ENCODE assay signal across 13 cellular contexts in genomic region chr1:169594391-169594790, GRCh38.
A peak's percentile ranks its signal among the peaks of the same experiment; 100 is the strongest.
DNase-seq lines count a peak whose midpoint lies in the region; ATAC-seq and FAIRE-seq lines count a peak whose summit lies in the region.
"Had no signal": no experiment of that assay in that cellular context is flagged by ENCODE, and none has a peak within 500 bp of the region (broad histone marks: within the 10 kb centered on the region; RNA-seq: fewer than 3 reads in every experiment).

No MANE protein-coding gene starts in this region.

- peaks cover 5 to 7% of the 10 kb centered on the region in 2 donors for H3K27me3 Mint-ChIP-seq in stimulated activated naive B cell treated with anti-CD40 and anti-IgM and Interleukin-4, amounts not matched to agents 10 μg/mL and 1 μg/mL and 100 μg/mL, for 72 hours

- peak overlapping the region; percentile 5 to 12 for H3K4me3 Mint-ChIP-seq in stimulated activated naive B cell treated with anti-CD40 and anti-IgM and Interleukin-4, amounts not matched to agents 10 μg/mL and 1 μg/mL and 100 μg/mL, for 72 hours

- H3K4me1 Mint-ChIP-seq in stimulated activated naive B cell treated with anti-CD40 and anti-IgM and Interleukin-4, amounts not matched to agents 10 μg/mL and 1 μg/mL and 100 μg/mL, for 72 hours, result peaks cover 22 to 47% of the 10 kb centered on the region in 2 donors

- peak; percentile 78 for ATAC-seq in GM21786 (IDR thresholded peaks at IDR 0.05; ENCODE audit: unreplicated experiment)
- peak; percentile 96 to 97 for ATAC-seq in stimulated activated naive B cell treated with anti-CD40 and anti-IgM and Interleukin-4, amounts not matched to agents 10 μg/mL and 1 μg/mL and 100 μg/mL, for 72 hours (replicated peaks)
- no peak for ATAC-seq in HG03196 (IDR thresholded peaks at IDR 0.05; ENCODE audit: unreplicated experiment)
- ATAC-seq: K562 had no signal

- no peaks in the 10 kb centered on the region for H3K36me3 Mint-ChIP-seq in stimulated activated naive B cell treated with anti-CD40 and anti-IgM and Interleukin-4, amounts not matched to agents 10 μg/mL and 1 μg/mL and 100 μg/mL, for 72 hours

- FAIRE-seq in RCC 7860 (lab: Jason Lieb, UNC), result no peak
- FAIRE-seq: endothelial cell of umbilical vein, K562 had no signal

- no peaks in the 10 kb centered on the region for H3K9me3 Mint-ChIP-seq in stimulated activated naive B cell treated with anti-CD40 and anti-IgM and Interleukin-4, amounts not matched to agents 10 μg/mL and 1 μg/mL and 100 μg/mL, for 72 hours

- H3K27ac Mint-ChIP-seq in stimulated activated naive B cell treated with anti-CD40 and anti-IgM and Interleukin-4, amounts not matched to agents 10 μg/mL and 1 μg/mL and 100 μg/mL, for 72 hours, result peak overlapping the region; percentile 1

- DNase-seq in activated naive CD4-positive, alpha-beta T cell treated with Interleukin-2 at 50 U/mL for 16 hours, result peak; percentile 27
- DNase-seq in activated naive CD4-positive, alpha-beta T cell (lab: John Stamatoyannopoulos, UW), result no peak
- peak; percentile 36 for DNase-seq in activated CD4-positive, CD25-positive, alpha-beta regulatory T cell treated with anti-CD3 and anti-CD28 coated beads, Interleukin-2, amount 50 U/mL, for 72 hours
- DNase-seq in stimulated activated naive B cell treated with anti-CD40 and anti-IgM and Interleukin-4, amounts not matched to agents 10 μg/mL and 1 μg/mL and 100 μg/mL, for 72 hours, result peak; percentile 51
- DNase-seq in RCC 7860 (ENCODE audit: low spot score) (no peak), NCI-H524 (lab: John Stamatoyannopoulos, UW) (no peak)
- DNase-seq: DND-41, NCI-H187, tibial artery had no signal

Comparison
In these comparisons a context has a peak if more than half of its experiments do, and no peak if none do; other contexts are left out.
1. DNase-seq: peak in activated naive CD4-positive, alpha-beta T cell treated with Interleukin-2 at 50 U/mL for 16 hours (single experiment), activated CD4-positive, CD25-positive, alpha-beta regulatory T cell treated with anti-CD3 and anti-CD28 coated beads, Interleukin-2, amount 50 U/mL, for 72 hours (single experiment) and stimulated activated naive B cell treated with anti-CD40 and anti-IgM and Interleukin-4, amounts not matched to agents 10 μg/mL and 1 μg/mL and 100 μg/mL, for 72 hours (single experiment); none in activated naive CD4-positive, alpha-beta T cell (0 of 4), RCC 7860 (single experiment) and NCI-H524 (0 of 2).